ENCODE assay signal across 1 cellular context in the genomic region with DNA sequence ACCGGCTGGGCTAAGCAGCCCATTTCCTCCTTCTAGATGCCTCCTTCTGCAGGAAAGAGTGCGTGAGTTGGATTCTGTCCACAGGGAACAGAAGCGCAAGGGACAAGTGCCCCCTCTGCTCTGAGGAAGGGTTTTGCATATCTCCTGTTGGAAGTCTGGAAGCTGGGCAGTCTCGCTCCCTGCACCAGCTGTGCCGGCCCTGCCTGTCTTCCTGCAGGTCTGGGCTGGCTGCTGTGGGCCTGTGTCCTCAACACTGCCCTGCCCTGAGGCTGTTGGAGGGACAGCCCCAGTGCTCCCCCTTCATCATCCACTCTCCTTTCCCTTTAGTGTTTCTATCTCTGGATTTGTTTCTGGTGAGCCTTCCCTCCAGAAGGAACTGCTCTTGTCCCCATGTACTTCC.
TF ChIP-seq lines count a peak whose summit lies in the region.

No MANE protein-coding gene starts in this region.

TF ChIP-seq in IMR-90, 13 proteins besides CTCF, POLR2A, EP300 and RAD21:
- no peak for TF ChIP-seq MXI1 (IDR thresholded peaks at IDR 0.05; ENCODE audit: borderline replicate concordance, low read depth, low read length)
- TF ChIP-seq, protein P1, sequence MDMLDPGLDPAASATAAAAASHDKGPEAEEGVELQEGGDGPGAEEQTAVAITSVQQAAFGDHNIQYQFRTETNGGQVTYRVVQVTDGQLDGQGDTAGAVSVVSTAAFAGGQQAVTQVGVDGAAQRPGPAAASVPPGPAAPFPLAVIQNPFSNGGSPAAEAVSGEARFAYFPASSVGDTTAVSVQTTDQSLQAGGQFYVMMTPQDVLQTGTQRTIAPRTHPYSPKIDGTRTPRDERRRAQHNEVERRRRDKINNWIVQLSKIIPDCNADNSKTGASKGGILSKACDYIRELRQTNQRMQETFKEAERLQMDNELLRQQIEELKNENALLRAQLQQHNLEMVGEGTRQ (IDR thresholded peaks at IDR 0.05; ENCODE audit: low read depth, low read length): no peak
